1 cellular context compared by ENCODE assay signal in the genomic region with DNA sequence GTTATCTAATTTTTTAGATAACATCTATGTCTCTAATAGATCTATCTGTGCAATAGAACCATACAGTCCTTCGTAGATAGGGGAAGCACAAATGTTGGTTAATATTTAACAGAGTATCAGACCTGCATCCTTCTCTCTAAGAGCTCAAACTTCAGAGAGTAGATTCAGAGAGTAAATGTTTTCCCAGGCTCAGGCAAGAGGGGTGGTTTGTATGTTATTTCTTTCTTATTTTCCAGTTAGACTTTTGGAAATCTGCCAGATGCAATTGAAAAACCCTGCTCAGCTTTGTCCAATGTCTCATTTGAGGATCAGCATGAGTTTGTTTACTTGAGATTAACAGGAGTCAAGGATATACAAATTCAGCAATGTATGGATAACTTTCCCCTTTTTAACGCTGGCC.
A peak's percentile ranks its signal among the peaks of the same experiment; 100 is the strongest.
TF ChIP-seq lines count a peak whose summit lies in the region.

No MANE protein-coding gene starts in this region.

TF ChIP-seq in HepG2, 621 proteins besides CTCF, POLR2A, EP300 and RAD21 (continues in another document):
- TF ChIP-seq PITX1 (CRISPR knock-in tag; IDR thresholded peaks at IDR 0.05) (peak; percentile 90), ZNF614 (CRISPR knock-in tag; IDR thresholded peaks at IDR 0.05; ENCODE audit: borderline replicate concordance) (peak; percentile 59; the same call in 1 of the 2 replicates), FOXJ3 (CRISPR knock-in tag; IDR thresholded peaks at IDR 0.05; ENCODE audit: borderline replicate concordance) (peak; percentile 60; the same call in 1 of the 2 replicates), ISL2 (CRISPR knock-in tag; IDR thresholded peaks at IDR 0.05) (peak; percentile 53; the same call in 1 of the 2 replicates), LCORL (IDR thresholded peaks at IDR 0.05) (no peak), LCORL (CRISPR knock-in tag; IDR thresholded peaks at IDR 0.05) (0 out of 2 replicates have a peak, but pooled peaks have one; percentile 29), NCOA2 (CRISPR knock-in tag; IDR thresholded peaks at IDR 0.05) (0 out of 2 replicates have a peak, but pooled peaks have one; percentile 39), ZNF792 (CRISPR knock-in tag; IDR thresholded peaks at IDR 0.05) (0 out of 2 replicates have a peak, but pooled peaks have one; percentile 31), MED1 (CRISPR knock-in tag; IDR thresholded peaks at IDR 0.05) (0 out of 2 replicates have a peak, but pooled peaks have one; percentile 11), ZBTB7B (CRISPR knock-in tag; IDR thresholded peaks at IDR 0.05) (no peak), ZNF232 (CRISPR knock-in tag; IDR thresholded peaks at IDR 0.05; ENCODE audit: borderline replicate concordance) (no peak), EHMT2 (IDR thresholded peaks at IDR 0.05; ENCODE audit: borderline replicate concordance, low read depth, low read length) (no peak), FOXA3 (CRISPR knock-in tag; IDR thresholded peaks at IDR 0.05) (peak; percentile 41; the same call in 1 of the 2 replicates), CHD2 (IDR thresholded peaks at IDR 0.05; ENCODE audit: low read depth, low read length) (no peak), HNF4A (CRISPR knock-in tag; IDR thresholded peaks at IDR 0.05) (0 out of 2 replicates have a peak, but pooled peaks have one; percentile 35), MAFF (IDR thresholded peaks at IDR 0.05; ENCODE audit: low read depth, low read length) (no peak), SOX13 (IDR thresholded peaks at IDR 0.05) (no peak), SOX13 (CRISPR knock-in tag; conservative IDR thresholded peaks at IDR 0.05 in 1 of 2, IDR thresholded peaks at IDR 0.05 in 1 of 2) (peak in 1 of 2 experiments; percentile 71; a peak in 2 of 4 replicates), ELF4 (CRISPR knock-in tag; IDR thresholded peaks at IDR 0.05; ENCODE audit: borderline replicate concordance) (no peak), FOXP1 (IDR thresholded peaks at IDR 0.05) (no peak), FOXP1 (CRISPR knock-in tag; IDR thresholded peaks at IDR 0.05) (peak; percentile 82), SOX6 (IDR thresholded peaks at IDR 0.05) (no peak), SOX6 (CRISPR knock-in tag; IDR thresholded peaks at IDR 0.05) (peak; percentile 79), ZNF430 (CRISPR knock-in tag; IDR thresholded peaks at IDR 0.05) (no peak), ZNF75D (CRISPR knock-in tag; IDR thresholded peaks at IDR 0.05; ENCODE audit: borderline replicate concordance) (no peak), SOX5 (CRISPR knock-in tag; IDR thresholded peaks at IDR 0.05; ENCODE audit: borderline replicate concordance) (peak; percentile 51; the same call in 1 of the 2 replicates), TARDBP (CRISPR knock-in tag; IDR thresholded peaks at IDR 0.05) (peak; percentile 18; the same call in 1 of the 2 replicates), PAXIP1 (CRISPR knock-in tag; conservative IDR thresholded peaks at IDR 0.05) (peak; percentile 74), FOXK1 (CRISPR knock-in tag; IDR thresholded peaks at IDR 0.05; ENCODE audit: borderline replicate concordance, low read depth) (0 out of 2 replicates have a peak, but pooled peaks have one; percentile 12), ZNF674 (CRISPR knock-in tag; IDR thresholded peaks at IDR 0.05; ENCODE audit: low read depth) (no peak), ZNF841 (CRISPR knock-in tag; IDR thresholded peaks at IDR 0.05; ENCODE audit: borderline replicate concordance) (no peak), ZNF589 (CRISPR knock-in tag; conservative IDR thresholded peaks at IDR 0.05) (no peak), FOXP4 (CRISPR knock-in tag; IDR thresholded peaks at IDR 0.05) (peak; percentile 72), KAT8 (CRISPR knock-in tag; IDR thresholded peaks at IDR 0.05) (no peak), HMG20A (CRISPR knock-in tag; IDR thresholded peaks at IDR 0.05; ENCODE audit: borderline replicate concordance) (peak; percentile 70; the same call in 1 of the 2 replicates), ZNF547 (CRISPR knock-in tag; IDR thresholded peaks at IDR 0.05) (no peak), ZNF331 (CRISPR knock-in tag; IDR thresholded peaks at IDR 0.05) (peak; percentile 95), HDAC2 (CRISPR knock-in tag; IDR thresholded peaks at IDR 0.05) (peak; percentile 40), POGZ (CRISPR knock-in tag; IDR thresholded peaks at IDR 0.05) (peak; percentile 34; the same call in 1 of the 2 replicates)
- TF ChIP-seq, protein P1, sequence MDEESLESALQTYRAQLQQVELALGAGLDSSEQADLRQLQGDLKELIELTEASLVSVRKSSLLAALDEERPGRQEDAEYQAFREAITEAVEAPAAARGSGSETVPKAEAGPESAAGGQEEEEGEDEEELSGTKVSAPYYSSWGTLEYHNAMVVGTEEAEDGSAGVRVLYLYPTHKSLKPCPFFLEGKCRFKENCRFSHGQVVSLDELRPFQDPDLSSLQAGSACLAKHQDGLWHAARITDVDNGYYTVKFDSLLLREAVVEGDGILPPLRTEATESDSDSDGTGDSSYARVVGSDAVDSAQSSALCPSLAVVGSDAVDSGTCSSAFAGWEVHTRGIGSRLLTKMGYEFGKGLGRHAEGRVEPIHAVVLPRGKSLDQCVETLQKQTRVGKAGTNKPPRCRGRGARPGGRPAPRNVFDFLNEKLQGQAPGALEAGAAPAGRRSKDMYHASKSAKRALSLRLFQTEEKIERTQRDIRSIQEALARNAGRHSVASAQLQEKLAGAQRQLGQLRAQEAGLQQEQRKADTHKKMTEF (CRISPR knock-in tag; IDR thresholded peaks at IDR 0.05), result peak; percentile 52
- TF ChIP-seq, protein P2, sequence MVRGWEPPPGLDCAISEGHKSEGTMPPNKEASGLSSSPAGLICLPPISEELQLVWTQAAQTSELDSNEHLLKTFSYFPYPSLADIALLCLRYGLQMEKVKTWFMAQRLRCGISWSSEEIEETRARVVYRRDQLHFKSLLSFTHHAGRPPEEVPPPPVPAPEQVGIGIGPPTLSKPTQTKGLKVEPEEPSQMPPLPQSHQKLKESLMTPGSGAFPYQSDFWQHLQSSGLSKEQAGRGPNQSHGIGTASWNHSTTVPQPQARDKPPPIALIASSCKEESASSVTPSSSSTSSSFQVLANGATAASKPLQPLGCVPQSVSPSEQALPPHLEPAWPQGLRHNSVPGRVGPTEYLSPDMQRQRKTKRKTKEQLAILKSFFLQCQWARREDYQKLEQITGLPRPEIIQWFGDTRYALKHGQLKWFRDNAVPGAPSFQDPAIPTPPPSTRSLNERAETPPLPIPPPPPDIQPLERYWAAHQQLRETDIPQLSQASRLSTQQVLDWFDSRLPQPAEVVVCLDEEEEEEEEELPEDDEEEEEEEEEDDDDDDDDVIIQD (CRISPR knock-in tag; IDR thresholded peaks at IDR 0.05; ENCODE audit: low read depth), result peak; percentile 79
- TF ChIP-seq, protein P3, sequence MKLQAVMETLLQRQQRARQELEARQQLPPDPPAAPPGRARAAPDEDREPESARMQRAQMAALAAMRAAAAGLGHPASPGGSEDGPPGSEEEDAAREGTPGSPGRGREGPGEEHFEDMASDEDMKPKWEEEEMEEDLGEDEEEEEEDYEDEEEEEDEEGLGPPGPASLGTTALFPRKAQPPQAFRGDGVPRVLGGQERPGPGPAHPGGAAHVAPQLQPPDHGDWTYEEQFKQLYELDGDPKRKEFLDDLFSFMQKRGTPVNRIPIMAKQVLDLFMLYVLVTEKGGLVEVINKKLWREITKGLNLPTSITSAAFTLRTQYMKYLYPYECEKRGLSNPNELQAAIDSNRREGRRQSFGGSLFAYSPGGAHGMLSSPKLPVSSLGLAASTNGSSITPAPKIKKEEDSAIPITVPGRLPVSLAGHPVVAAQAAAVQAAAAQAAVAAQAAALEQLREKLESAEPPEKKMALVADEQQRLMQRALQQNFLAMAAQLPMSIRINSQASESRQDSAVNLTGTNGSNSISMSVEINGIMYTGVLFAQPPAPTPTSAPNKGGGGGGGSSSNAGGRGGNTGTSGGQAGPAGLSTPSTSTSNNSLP (IDR thresholded peaks at IDR 0.05; ENCODE audit: low read depth, low read length), result peak; percentile 37; the same call in 1 of the 2 replicates
- TF ChIP-seq, protein P4, sequence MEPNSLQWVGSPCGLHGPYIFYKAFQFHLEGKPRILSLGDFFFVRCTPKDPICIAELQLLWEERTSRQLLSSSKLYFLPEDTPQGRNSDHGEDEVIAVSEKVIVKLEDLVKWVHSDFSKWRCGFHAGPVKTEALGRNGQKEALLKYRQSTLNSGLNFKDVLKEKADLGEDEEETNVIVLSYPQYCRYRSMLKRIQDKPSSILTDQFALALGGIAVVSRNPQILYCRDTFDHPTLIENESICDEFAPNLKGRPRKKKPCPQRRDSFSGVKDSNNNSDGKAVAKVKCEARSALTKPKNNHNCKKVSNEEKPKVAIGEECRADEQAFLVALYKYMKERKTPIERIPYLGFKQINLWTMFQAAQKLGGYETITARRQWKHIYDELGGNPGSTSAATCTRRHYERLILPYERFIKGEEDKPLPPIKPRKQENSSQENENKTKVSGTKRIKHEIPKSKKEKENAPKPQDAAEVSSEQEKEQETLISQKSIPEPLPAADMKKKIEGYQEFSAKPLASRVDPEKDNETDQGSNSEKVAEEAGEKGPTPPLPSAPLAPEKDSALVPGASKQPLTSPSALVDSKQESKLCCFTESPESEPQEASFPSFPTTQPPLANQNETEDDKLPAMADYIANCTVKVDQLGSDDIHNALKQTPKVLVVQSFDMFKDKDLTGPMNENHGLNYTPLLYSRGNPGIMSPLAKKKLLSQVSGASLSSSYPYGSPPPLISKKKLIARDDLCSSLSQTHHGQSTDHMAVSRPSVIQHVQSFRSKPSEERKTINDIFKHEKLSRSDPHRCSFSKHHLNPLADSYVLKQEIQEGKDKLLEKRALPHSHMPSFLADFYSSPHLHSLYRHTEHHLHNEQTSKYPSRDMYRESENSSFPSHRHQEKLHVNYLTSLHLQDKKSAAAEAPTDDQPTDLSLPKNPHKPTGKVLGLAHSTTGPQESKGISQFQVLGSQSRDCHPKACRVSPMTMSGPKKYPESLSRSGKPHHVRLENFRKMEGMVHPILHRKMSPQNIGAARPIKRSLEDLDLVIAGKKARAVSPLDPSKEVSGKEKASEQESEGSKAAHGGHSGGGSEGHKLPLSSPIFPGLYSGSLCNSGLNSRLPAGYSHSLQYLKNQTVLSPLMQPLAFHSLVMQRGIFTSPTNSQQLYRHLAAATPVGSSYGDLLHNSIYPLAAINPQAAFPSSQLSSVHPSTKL (CRISPR knock-in tag; IDR thresholded peaks at IDR 0.05), result peak; percentile 85
- TF ChIP-seq, protein P5, sequence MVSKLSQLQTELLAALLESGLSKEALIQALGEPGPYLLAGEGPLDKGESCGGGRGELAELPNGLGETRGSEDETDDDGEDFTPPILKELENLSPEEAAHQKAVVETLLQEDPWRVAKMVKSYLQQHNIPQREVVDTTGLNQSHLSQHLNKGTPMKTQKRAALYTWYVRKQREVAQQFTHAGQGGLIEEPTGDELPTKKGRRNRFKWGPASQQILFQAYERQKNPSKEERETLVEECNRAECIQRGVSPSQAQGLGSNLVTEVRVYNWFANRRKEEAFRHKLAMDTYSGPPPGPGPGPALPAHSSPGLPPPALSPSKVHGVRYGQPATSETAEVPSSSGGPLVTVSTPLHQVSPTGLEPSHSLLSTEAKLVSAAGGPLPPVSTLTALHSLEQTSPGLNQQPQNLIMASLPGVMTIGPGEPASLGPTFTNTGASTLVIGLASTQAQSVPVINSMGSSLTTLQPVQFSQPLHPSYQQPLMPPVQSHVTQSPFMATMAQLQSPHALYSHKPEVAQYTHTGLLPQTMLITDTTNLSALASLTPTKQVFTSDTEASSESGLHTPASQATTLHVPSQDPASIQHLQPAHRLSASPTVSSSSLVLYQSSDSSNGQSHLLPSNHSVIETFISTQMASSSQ (IDR thresholded peaks at IDR 0.05; ENCODE audit: low read depth), result peak; percentile 89
- TF ChIP-seq, protein P5 (CRISPR knock-in tag; IDR thresholded peaks at IDR 0.05; ENCODE audit: borderline replicate concordance), result peak; percentile 80; the same call in 1 of the 2 replicates
